ENCODE assay signal across 11 cellular contexts in genomic region chr20:5128886-5129285, GRCh38. TPM values are rescaled to one million over a fixed set of nuclear protein-coding genes. Genes with fewer than 3 reads are reported as not detected.
DNase-seq lines count a peak whose midpoint lies in the region; ATAC-seq, FAIRE-seq and TF ChIP-seq lines count a peak whose summit lies in the region.
"Had no signal": no experiment of that assay in that cellular context is flagged by ENCODE, and none has a peak within 500 bp of the region (broad histone marks: within the 10 kb centered on the region; RNA-seq: fewer than 3 reads in every experiment).

No MANE protein-coding gene starts in this region.

- peaks cover 7% of the 10 kb centered on the region for H3K36me3 Mint-ChIP-seq in activated CD8-positive, alpha-beta memory T cell treated with anti-CD3 and anti-CD28 coated beads, Interleukin-2, amount 10 ng/mL, durations not matched to agents 7 days and 5 days

- H3K4me1 ChIP-seq in OCI-LY3 (ENCODE audit: low read length) (peaks cover 32% of the 10 kb centered on the region), esophagus muscularis mucosa (peaks cover 53 to 72% (median 64%) of the 10 kb centered on the region in 4 donors), small intestine (ENCODE audit: control insufficient read depth in 2 of 2, insufficient read depth in 1 of 2, low read depth in 1 of 2, low read length in 1 of 2) (peaks cover 2 to 9% of the 10 kb centered on the region in 2 donors)

- H3K27ac Mint-ChIP-seq in activated CD8-positive, alpha-beta memory T cell treated with anti-CD3 and anti-CD28 coated beads, Interleukin-2, amount 10 ng/mL, durations not matched to agents 7 days and 5 days: peak overlapping the region; percentile 96

- TF ChIP-seq POLR2A in esophagus muscularis mucosa (IDR thresholded peaks at IDR 0.05; ENCODE audit: low read depth): no peak

- H3K4me3 Mint-ChIP-seq in activated CD8-positive, alpha-beta memory T cell treated with anti-CD3 and anti-CD28 coated beads, Interleukin-2, amount 10 ng/mL, durations not matched to agents 7 days and 5 days: peak overlapping the region; percentile 97

- TF ChIP-seq CTCF in OCI-LY3 (IDR thresholded peaks at IDR 0.05; ENCODE audit: low read depth, low read length): no peak
- no peak for TF ChIP-seq CTCF in esophagus muscularis mucosa (IDR thresholded peaks at IDR 0.05)

- H3K27me3 Mint-ChIP-seq in activated CD8-positive, alpha-beta memory T cell treated with anti-CD3 and anti-CD28 coated beads, Interleukin-2, amount 10 ng/mL, durations not matched to agents 7 days and 5 days: no peaks in the 10 kb centered on the region

- no peak for TF ChIP-seq EP300 in esophagus muscularis mucosa (IDR thresholded peaks at IDR 0.05)

- intact Hi-C loops in esophagus muscularis mucosa (cut with DNase I): no loop called here

- H3K27ac ChIP-seq in OCI-LY3 (ENCODE audit: low read length) (peak overlapping the region; percentile 83), esophagus muscularis mucosa (replicated peaks in 1 of 4) (peak overlapping the region; percentile 98 to 99 (median 99)), small intestine (ENCODE audit: low read depth in 1 of 2, low read length in 1 of 2) (no peak overlapping the region)

- H3K4me2 ChIP-seq in OCI-LY3 (ENCODE audit: low read length): peak overlapping the region; percentile 91

- DNase-seq in activated CD8-positive, alpha-beta memory T cell treated with anti-CD3 and anti-CD28 coated beads, Interleukin-2, amount 10 ng/mL, durations not matched to agents 7 days and 5 days: no peak
- no peak for DNase-seq in activated CD8-positive, alpha-beta memory T cell treated with anti-CD3 and anti-CD28 coated beads for 24 hours
- no peak for DNase-seq in esophagus muscularis mucosa (ENCODE audit: extremely low spot score)
- peak; percentile 51 for DNase-seq in small intestine
- no peak for DNase-seq in ureter (ENCODE audit: low spot score)
- no peak for DNase-seq in DMS114 treated with DMSO at 0.1 percent for 48 hours (lab: John Stamatoyannopoulos, UW; ENCODE audit: unreplicated experiment)
- DNase-seq in islet precursor cell: no peak
- DNase-seq: NCI-H2227 treated with DMSO at 0.1 percent for 48 hours, SIG-M5 had no signal

- H3K4me1 Mint-ChIP-seq in activated CD8-positive, alpha-beta memory T cell treated with anti-CD3 and anti-CD28 coated beads, Interleukin-2, amount 10 ng/mL, durations not matched to agents 7 days and 5 days: peaks cover 40% of the 10 kb centered on the region

- no peak overlapping the region for H2AFZ ChIP-seq in OCI-LY3 (ENCODE audit: low read depth, low read length)

- no peak for FAIRE-seq in small intestine (lab: Jason Lieb, UNC)

- H3K9me3 ChIP-seq in OCI-LY3 (ENCODE audit: insufficient read depth, low read length) (no peaks in the 10 kb centered on the region), esophagus muscularis mucosa (no peaks in the 10 kb centered on the region), small intestine (ENCODE audit: control insufficient read depth, low read depth) (no peaks in the 10 kb centered on the region)
- H3K9me3 ChIP-seq: vagina had no signal

- no peaks in the 10 kb centered on the region for H3K36me3 ChIP-seq in OCI-LY3 (replicated peaks; ENCODE audit: low read depth, low read length)
- H3K36me3 ChIP-seq in esophagus muscularis mucosa: no peaks in the 10 kb centered on the region
- H3K36me3 ChIP-seq in small intestine (ENCODE audit: control insufficient read depth in 2 of 2, insufficient read depth in 2 of 2, low read length in 2 of 2): no peaks in the 10 kb centered on the region
- H3K36me3 ChIP-seq: vagina had no signal

- peaks cover 67% of the 10 kb centered on the region for H3K79me2 ChIP-seq in OCI-LY3 (ENCODE audit: low read length)

- 54% methylated on average over 6 of the region's 6 CpGs for WGBS in esophagus muscularis mucosa
- WGBS in small intestine, 3 donors: 18 to 46% (median 34%) methylated on average over 6 of the region's 6 CpGs

- H3K27me3 ChIP-seq in OCI-LY3 (ENCODE audit: low read depth, low read length) (no peaks in the 10 kb centered on the region), esophagus muscularis mucosa (no peaks in the 10 kb centered on the region), small intestine (ENCODE audit: control insufficient read depth in 2 of 2, insufficient read depth in 2 of 2, low read length in 2 of 2) (no peaks in the 10 kb centered on the region)
- H3K27me3 ChIP-seq: vagina had no signal

- no peaks in the 10 kb centered on the region for H3K9me3 Mint-ChIP-seq in activated CD8-positive, alpha-beta memory T cell treated with anti-CD3 and anti-CD28 coated beads, Interleukin-2, amount 10 ng/mL, durations not matched to agents 7 days and 5 days (ENCODE audit: low read depth)

- H3K4me3 ChIP-seq in OCI-LY3 (ENCODE audit: low read length): peak overlapping the region; percentile 90; the same call in 1 of the 2 replicates
- H3K4me3 ChIP-seq in esophagus muscularis mucosa: peak overlapping the region; percentile 9 to 98 (median 96)
- H3K4me3 ChIP-seq in small intestine (ENCODE audit: low read depth in 1 of 2, low read length in 2 of 2): no peak overlapping the region

- peak overlapping the region; percentile 91 for H3K9ac ChIP-seq in OCI-LY3 (ENCODE audit: low read length)

- ATAC-seq in activated CD8-positive, alpha-beta memory T cell treated with anti-CD3 and anti-CD28 coated beads, Interleukin-2, amount 10 ng/mL, durations not matched to agents 7 days and 5 days: no peak

- 0 out of 2 replicates have a peak, but pooled peaks cover 4% of the 10 kb centered on the region for H4K20me1 ChIP-seq in OCI-LY3 (ENCODE audit: insufficient read depth, low read length)

- CTCF ChIA-PET in activated CD8-positive, alpha-beta memory T cell treated with anti-CD3 and anti-CD28 coated beads, Interleukin-2, amount 10 ng/mL, durations not matched to agents 7 days and 5 days (lab: Charles Lee): interaction anchor here (1.5 to 5.8 kb wide), 3 partner anchors 41 to 94 kb away, joined by 3 to 102 read pairs (median 6); no protein-coding TSS in a partner anchor

RNA-seq across cellular contexts. Expression of gene CDS2, which starts 2.1 kb away (rescaled TPM):
- 10 to 100 TPM; 62.2 to 63.5 TPM for total RNA-seq in activated CD8-positive, alpha-beta memory T cell treated with anti-CD3 and anti-CD28 coated beads, Interleukin-2, amount 10 ng/mL, durations not matched to agents 7 days and 5 days
- 10 to 100 TPM; 54.8 to 83.1 (median 69.7) TPM for total RNA-seq in esophagus muscularis mucosa
- polyA plus RNA-seq in small intestine: 10 to 100 TPM in 1 of 3 donors, 1 to 10 TPM in 2; 2.9 to 13.1 (median 5.1) TPM
- 58.1 TPM for total RNA-seq in ureter

RNA-seq across cellular contexts. Expression of gene PCNA, which starts 9.1 kb away (rescaled TPM):
- total RNA-seq in activated CD8-positive, alpha-beta memory T cell treated with anti-CD3 and anti-CD28 coated beads, Interleukin-2, amount 10 ng/mL, durations not matched to agents 7 days and 5 days: 100 to 1,000 TPM; 548 to 587 TPM
- total RNA-seq in esophagus muscularis mucosa (10 to 100 TPM; 25.0 to 37.8 (median 35.9) TPM), ureter (52.0 TPM)
- polyA plus RNA-seq in small intestine: 100 to 1,000 TPM in 1 of 3 donors, 10 to 100 TPM in 2; 57.6 to 144 (median 77.8) TPM

RNA-seq across cellular contexts. Expression of gene TMEM230, which starts 16.0 kb away (rescaled TPM):
- 10 to 100 TPM; 57.0 to 82.4 TPM for total RNA-seq in activated CD8-positive, alpha-beta memory T cell treated with anti-CD3 and anti-CD28 coated beads, Interleukin-2, amount 10 ng/mL, durations not matched to agents 7 days and 5 days
- total RNA-seq in esophagus muscularis mucosa: 100 to 1,000 TPM in 3 of 4 donors, 10 to 100 TPM in 1; 85.8 to 118 (median 107) TPM
- 10 to 100 TPM; 82.3 to 85.1 (median 83.2) TPM for polyA plus RNA-seq in small intestine
- 125 TPM for total RNA-seq in ureter

Comparison
In these comparisons a context has a peak if more than half of its experiments do, and no peak if none do; other contexts are left out.
1. H3K27ac ChIP-seq: peak in OCI-LY3 (single experiment) and esophagus muscularis mucosa (4 of 4); none in small intestine (0 of 2).
2. H3K4me3 ChIP-seq: peak in OCI-LY3 (single experiment) and esophagus muscularis mucosa (4 of 4); none in small intestine (0 of 2).
3. RNA of gene PCNA, which starts 9.1 kb away (total RNA-seq): 548 to 587 TPM in activated CD8-positive, alpha-beta memory T cell treated with anti-CD3 and anti-CD28 coated beads, Interleukin-2, amount 10 ng/mL, durations not matched to agents 7 days and 5 days; 52.0 TPM in ureter (single experiment) and 25.0 to 37.8 TPM in esophagus muscularis mucosa; every median in the first group is over 10 times any median in the second.